Comparison of ENCODE assay signal across 8 cellular contexts in the genomic region with DNA sequence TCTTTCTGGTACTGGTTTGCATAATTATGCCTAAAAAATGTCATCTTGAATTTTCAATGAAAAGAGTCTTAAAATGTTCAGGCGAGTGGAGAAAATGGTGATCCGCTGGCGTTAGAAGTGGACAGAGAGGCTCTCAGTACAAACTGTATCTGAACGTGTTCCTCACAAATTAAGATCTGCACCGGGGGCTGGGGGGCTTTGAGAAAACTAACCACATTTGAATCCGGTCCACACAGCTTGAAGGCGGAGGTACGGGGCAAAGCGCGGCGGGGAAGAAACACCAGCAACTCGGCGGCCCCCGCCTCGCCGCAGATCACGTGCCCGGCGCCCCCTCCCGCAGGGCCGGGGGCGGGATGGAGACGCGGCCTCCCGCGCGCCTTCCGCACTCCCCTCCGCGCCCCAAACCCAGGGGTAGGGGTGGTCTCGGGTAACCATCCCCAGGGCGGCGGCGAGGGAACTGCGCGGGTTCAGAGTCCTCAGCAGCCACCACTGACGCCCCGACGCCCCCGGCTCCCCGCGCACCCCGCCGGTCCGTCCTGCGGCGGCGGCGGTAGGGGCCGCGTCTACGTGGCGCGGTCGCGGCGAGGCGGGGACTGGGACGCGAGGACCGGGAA. TPM values are rescaled to one million over a fixed set of nuclear protein-coding genes. Genes with fewer than 3 reads are reported as not detected.
A peak's percentile ranks its signal among the peaks of the same experiment; 100 is the strongest.
DNase-seq lines count a peak whose midpoint lies in the region; ATAC-seq and TF ChIP-seq lines count a peak whose summit lies in the region.

No MANE protein-coding gene starts in this region.

- H3K27ac ChIP-seq in muscle layer of colon (ENCODE audit: low read depth, low read length): peak overlapping the region; percentile 83

- CTCF ChIA-PET in Calu3 (lab: Charles Lee): no interaction called here
- CTCF ChIA-PET in activated CD8-positive, alpha-beta T cell treated with anti-CD3 and anti-CD28 coated beads, Interleukin-2, amount 10 ng/mL, durations not matched to agents 7 days and 5 days (lab: Charles Lee): interaction anchor here (0.9 to 1.4 kb wide), 3 partner anchors 18 to 116 kb away, joined by 3 to 6 read pairs (median 5); no protein-coding TSS in a partner anchor

- no peaks in the 10 kb centered on the region for H3K36me3 ChIP-seq in muscle layer of colon (ENCODE audit: insufficient read depth, low read length)

- peak overlapping the region; percentile 36 for H3K4me3 ChIP-seq in epithelial cell of esophagus (ENCODE audit: low read length)
- peak overlapping the region; percentile 70 to 86 for H3K4me3 ChIP-seq in muscle layer of colon (ENCODE audit: low read depth in 1 of 2, low read length in 2 of 2)

- H3K4me1 ChIP-seq in muscle layer of colon (ENCODE audit: insufficient read depth, low read length): peaks cover 40% of the 10 kb centered on the region

- H3K27me3 ChIP-seq in muscle layer of colon (ENCODE audit: control insufficient read depth in 1 of 2, insufficient read depth in 2 of 2, low read length in 2 of 2): no peaks in the 10 kb centered on the region

- H3K27ac Mint-ChIP-seq in Calu3 (ENCODE audit: unreplicated experiment): peak overlapping the region; percentile 86
- H3K27ac Mint-ChIP-seq in activated CD8-positive, alpha-beta T cell treated with anti-CD3 and anti-CD28 coated beads, Interleukin-2, amount 10 ng/mL, durations not matched to agents 7 days and 5 days: peak overlapping the region; percentile 90
- H3K27ac Mint-ChIP-seq in stimulated activated naive CD8-positive, alpha-beta T cell treated with anti-CD3 and anti-CD28 coated beads, Interleukin-15, amount 100 ng/mL, for 72 hours: peak overlapping the region; percentile 88 to 97

- intact Hi-C loops in Calu3 (cut with micrococcal nuclease; ENCODE audit: unreplicated experiment): loop anchor here (5.0 kb wide), 1 partner anchor 50 kb away; no protein-coding TSS in a partner anchor

- no peak for TF ChIP-seq CTCF in Calu3 (IDR thresholded peaks at IDR 0.05; ENCODE audit: unreplicated experiment)
- no peak for TF ChIP-seq CTCF in epithelial cell of esophagus (IDR thresholded peaks at IDR 0.05; ENCODE audit: insufficient read depth, low read depth, low read length, missing control alignments)

- peaks cover 36% of the 10 kb centered on the region for H3K36me3 Mint-ChIP-seq in Calu3 (ENCODE audit: insufficient read depth, unreplicated experiment)
- H3K36me3 Mint-ChIP-seq in activated CD8-positive, alpha-beta T cell treated with anti-CD3 and anti-CD28 coated beads, Interleukin-2, amount 10 ng/mL, durations not matched to agents 7 days and 5 days (ENCODE audit: low read depth): peaks cover 35% of the 10 kb centered on the region

- H3K4me3 Mint-ChIP-seq in Calu3 (ENCODE audit: low read depth, unreplicated experiment): peak overlapping the region; percentile 78
- H3K4me3 Mint-ChIP-seq in activated CD8-positive, alpha-beta T cell treated with anti-CD3 and anti-CD28 coated beads, Interleukin-2, amount 10 ng/mL, durations not matched to agents 7 days and 5 days: peak overlapping the region; percentile 87
- peak overlapping the region; percentile 83 to 94 for H3K4me3 Mint-ChIP-seq in stimulated activated naive CD8-positive, alpha-beta T cell treated with anti-CD3 and anti-CD28 coated beads, Interleukin-15, amount 100 ng/mL, for 72 hours

- DNase-seq in Calu3 (no peak), NAMALWA (ENCODE audit: low spot score) (peak; percentile 70), epithelial cell of esophagus (ENCODE audit: low read depth) (no peak), GM19240 (ENCODE audit: insufficient read length, low spot score) (no peak)
- DNase-seq in activated CD8-positive, alpha-beta T cell treated with anti-CD3 and anti-CD28 coated beads, Interleukin-2, amount 10 ng/mL, durations not matched to agents 7 days and 5 days: peak; percentile 48
- peak in 1 of 2 donors; percentile 43 for DNase-seq in stimulated activated naive CD8-positive, alpha-beta T cell treated with anti-CD3 and anti-CD28 coated beads, Interleukin-15, amount 100 ng/mL, for 72 hours

- H3K9me3 ChIP-seq in muscle layer of colon (ENCODE audit: low read length): no peaks in the 10 kb centered on the region

- POLR2A ChIA-PET in activated CD8-positive, alpha-beta T cell treated with anti-CD3 and anti-CD28 coated beads, Interleukin-2, amount 10 ng/mL, durations not matched to agents 7 days and 5 days (lab: Charles Lee): interaction anchor here (1.1 to 2.1 kb wide), 2 partner anchors 47 to 50 kb away, joined by 4 to 25 read pairs; no protein-coding TSS in a partner anchor

- no TSS peak for BruUV-seq in Calu3 (replicated peaks; lab: Mats Ljungman, UMichigan)

- H3K9ac ChIP-seq in muscle layer of colon (ENCODE audit: low read length): peak overlapping the region; percentile 53

- H3K4me1 Mint-ChIP-seq in Calu3 (ENCODE audit: low read depth, unreplicated experiment): peaks cover 50% of the 10 kb centered on the region
- H3K4me1 Mint-ChIP-seq in activated CD8-positive, alpha-beta T cell treated with anti-CD3 and anti-CD28 coated beads, Interleukin-2, amount 10 ng/mL, durations not matched to agents 7 days and 5 days (ENCODE audit: low read depth): peaks cover 70% of the 10 kb centered on the region
- peaks cover 63% of the 10 kb centered on the region for H3K4me1 Mint-ChIP-seq in stimulated activated naive CD8-positive, alpha-beta T cell treated with anti-CD3 and anti-CD28 coated beads, Interleukin-15, amount 100 ng/mL, for 72 hours

- no peaks in the 10 kb centered on the region for H3K27me3 Mint-ChIP-seq in Calu3 (ENCODE audit: unreplicated experiment)
- H3K27me3 Mint-ChIP-seq in activated CD8-positive, alpha-beta T cell treated with anti-CD3 and anti-CD28 coated beads, Interleukin-2, amount 10 ng/mL, durations not matched to agents 7 days and 5 days (ENCODE audit: low read depth): no peaks in the 10 kb centered on the region
- no peaks in the 10 kb centered on the region for H3K27me3 Mint-ChIP-seq in stimulated activated naive CD8-positive, alpha-beta T cell treated with anti-CD3 and anti-CD28 coated beads, Interleukin-15, amount 100 ng/mL, for 72 hours

- ATAC-seq in GM21723 (IDR thresholded peaks at IDR 0.05; ENCODE audit: unreplicated experiment): peak; percentile 37
- ATAC-seq in activated CD8-positive, alpha-beta T cell treated with anti-CD3 and anti-CD28 coated beads, Interleukin-2, amount 10 ng/mL, durations not matched to agents 7 days and 5 days: peak; percentile 41
- ATAC-seq in stimulated activated naive CD8-positive, alpha-beta T cell treated with anti-CD3 and anti-CD28 coated beads, Interleukin-15, amount 100 ng/mL, for 72 hours: peak; percentile 41

- H3K9me3 Mint-ChIP-seq in Calu3 (ENCODE audit: low read depth, unreplicated experiment): no peaks in the 10 kb centered on the region
- H3K9me3 Mint-ChIP-seq in activated CD8-positive, alpha-beta T cell treated with anti-CD3 and anti-CD28 coated beads, Interleukin-2, amount 10 ng/mL, durations not matched to agents 7 days and 5 days (ENCODE audit: insufficient read depth): no peaks in the 10 kb centered on the region
- H3K9me3 Mint-ChIP-seq in stimulated activated naive CD8-positive, alpha-beta T cell treated with anti-CD3 and anti-CD28 coated beads, Interleukin-15, amount 100 ng/mL, for 72 hours: no peaks in the 10 kb centered on the region

RNA-seq across cellular contexts. Expression of gene LPIN2, which starts 0.5 kb away (rescaled TPM):
- 15.7 and 15.9 TPM in 2 replicates for total RNA-seq in Calu3 (2022)
- 10 to 100 TPM; 77.5 TPM for total RNA-seq in activated CD8-positive, alpha-beta T cell treated with anti-CD3 and anti-CD28 coated beads, Interleukin-2, amount 10 ng/mL, durations not matched to agents 7 days and 5 days

Comparison
In these comparisons a context has a peak if more than half of its experiments do, and no peak if none do; other contexts are left out.
1. DNase-seq: peak in NAMALWA (single experiment) and activated CD8-positive, alpha-beta T cell treated with anti-CD3 and anti-CD28 coated beads, Interleukin-2, amount 10 ng/mL, durations not matched to agents 7 days and 5 days (single experiment); none in Calu3 (single experiment), epithelial cell of esophagus (single experiment) and GM19240 (single experiment).
2. Peak in every context shown above with its lines, with median percentiles within 50 percentile points of each other: H3K27ac Mint-ChIP-seq, H3K4me3 Mint-ChIP-seq and ATAC-seq.